ENCODE assay signal across 7 cellular contexts in the genomic region with DNA sequence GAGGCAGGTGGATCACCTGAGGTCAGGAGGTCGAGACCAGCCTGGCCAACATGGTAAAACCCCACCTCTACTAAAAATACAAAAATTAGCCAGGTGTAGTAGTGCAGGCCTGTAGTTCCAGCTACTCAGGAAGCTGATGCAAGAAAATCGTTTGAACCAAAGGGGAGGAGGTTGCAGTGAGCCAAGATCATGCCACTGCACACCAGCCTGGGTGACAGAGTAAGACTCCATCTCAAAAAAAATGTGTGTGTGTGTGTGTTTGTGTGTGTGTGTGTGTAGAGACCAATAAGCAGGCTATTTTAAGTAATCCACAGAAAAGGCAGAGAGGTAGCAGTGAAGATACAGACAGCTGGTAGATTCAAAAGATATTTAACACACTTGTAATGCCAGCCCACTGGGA. TPM values are rescaled to one million over a fixed set of nuclear protein-coding genes. Genes with fewer than 3 reads are reported as not detected.
A peak's percentile ranks its signal among the peaks of the same experiment; 100 is the strongest.
DNase-seq lines count a peak whose midpoint lies in the region; ATAC-seq and TF ChIP-seq lines count a peak whose summit lies in the region.
"Not testable (repeated sequence)": the region's sequence is repeated elsewhere in the genome, so short reads cannot be mapped to it uniquely, and the experiment has no call there.

No MANE protein-coding gene starts in this region.

- peaks cover 29 to 41% of the 10 kb centered on the region in 2 experiments for H3K36me3 ChIP-seq in HEK293 (ENCODE audit: control insufficient read depth in 2 of 2, insufficient read depth in 1 of 2, low read length in 2 of 2)
- H3K36me3 ChIP-seq in OCI-LY7 (ENCODE audit: insufficient read depth, low read length), result peaks cover 54% of the 10 kb centered on the region

- not testable (repeated sequence) for H3K4me2 ChIP-seq in OCI-LY7 (ENCODE audit: low read length)

- not testable (repeated sequence) for H3K4me1 ChIP-seq in HEK293 (ENCODE audit: control insufficient read depth, insufficient read depth, low read length)
- H3K4me1 ChIP-seq in OCI-LY7 (ENCODE audit: insufficient read depth, low read length, poor library complexity, severe bottlenecking), result peaks cover 14% of the 10 kb centered on the region

- not testable (repeated sequence) for H3K9me3 Mint-ChIP-seq in activated CD8-positive, alpha-beta memory T cell treated with anti-CD3 and anti-CD28 coated beads, Interleukin-2, amount 10 ng/mL, durations not matched to agents 7 days and 5 days (ENCODE audit: low read depth); activated naive CD4-positive, alpha-beta T cell treated with anti-CD3 and anti-CD28 coated beads, Interleukin-2, amount 50 U/mL, for 24 hours; memory B cell; stimulated activated naive CD8-positive, alpha-beta T cell treated with anti-CD3 and anti-CD28 coated beads, Interleukin-15, Interleukin-2, amounts not matched to agents 100 ng/mL and 50 ng/mL, for 24 hours

- peaks cover 31% of the 10 kb centered on the region for H3K36me3 Mint-ChIP-seq in activated CD8-positive, alpha-beta memory T cell treated with anti-CD3 and anti-CD28 coated beads, Interleukin-2, amount 10 ng/mL, durations not matched to agents 7 days and 5 days
- H3K36me3 Mint-ChIP-seq in activated naive CD4-positive, alpha-beta T cell treated with anti-CD3 and anti-CD28 coated beads, Interleukin-2, amount 50 U/mL, for 24 hours, result not testable (repeated sequence)
- peaks cover 24% of the 10 kb centered on the region for H3K36me3 Mint-ChIP-seq in memory B cell
- H3K36me3 Mint-ChIP-seq in stimulated activated naive CD8-positive, alpha-beta T cell treated with anti-CD3 and anti-CD28 coated beads, Interleukin-15, Interleukin-2, amounts not matched to agents 100 ng/mL and 50 ng/mL, for 24 hours (ENCODE audit: low read depth), result peaks cover 42% of the 10 kb centered on the region

- H3K9me3 ChIP-seq in HEK293 (ENCODE audit: control insufficient read depth, insufficient read depth, low read depth, low read length); OCI-LY7 (ENCODE audit: low read length): not testable (repeated sequence)

- H3K4me1 Mint-ChIP-seq in activated CD8-positive, alpha-beta memory T cell treated with anti-CD3 and anti-CD28 coated beads, Interleukin-2, amount 10 ng/mL, durations not matched to agents 7 days and 5 days, result peaks cover 27% of the 10 kb centered on the region
- H3K4me1 Mint-ChIP-seq in activated naive CD4-positive, alpha-beta T cell treated with anti-CD3 and anti-CD28 coated beads, Interleukin-2, amount 50 U/mL, for 24 hours, result peaks cover 23% of the 10 kb centered on the region
- H3K4me1 Mint-ChIP-seq in memory B cell, result peaks cover 11% of the 10 kb centered on the region
- H3K4me1 Mint-ChIP-seq in stimulated activated naive CD8-positive, alpha-beta T cell treated with anti-CD3 and anti-CD28 coated beads, Interleukin-15, Interleukin-2, amounts not matched to agents 100 ng/mL and 50 ng/mL, for 24 hours (ENCODE audit: low read depth), result peaks cover 27% of the 10 kb centered on the region

- DNase-seq in OCI-LY7 (ENCODE audit: low spot score), result peak; percentile 41
- peak; percentile 48 for DNase-seq in activated CD8-positive, alpha-beta memory T cell treated with anti-CD3 and anti-CD28 coated beads, Interleukin-2, amount 10 ng/mL, durations not matched to agents 7 days and 5 days
- DNase-seq in memory B cell (ENCODE audit: low spot score in 2 of 2), result not testable (repeated sequence)

- H2AFZ ChIP-seq in OCI-LY7 (ENCODE audit: low read length), result not testable (repeated sequence)

- POLR2A ChIA-PET in HEK293 (lab: Yijun Ruan, JAX), result not testable (repeated sequence)
- POLR2A ChIA-PET in OCI-LY7 (lab: Charles Lee), result interaction anchor here (0.7 kb wide), 1 partner anchor 52 kb away, joined by 4 read pairs; no protein-coding TSS in a partner anchor

- H3K79me2 ChIP-seq in OCI-LY7 (ENCODE audit: insufficient read depth, low read depth, low read length), result not testable (repeated sequence)

- H3K4me3 Mint-ChIP-seq in activated CD8-positive, alpha-beta memory T cell treated with anti-CD3 and anti-CD28 coated beads, Interleukin-2, amount 10 ng/mL, durations not matched to agents 7 days and 5 days; memory B cell: not testable (repeated sequence)
- peak overlapping the region; percentile 20 for H3K4me3 Mint-ChIP-seq in activated naive CD4-positive, alpha-beta T cell treated with anti-CD3 and anti-CD28 coated beads, Interleukin-2, amount 50 U/mL, for 24 hours
- peak overlapping the region; percentile 8 for H3K4me3 Mint-ChIP-seq in stimulated activated naive CD8-positive, alpha-beta T cell treated with anti-CD3 and anti-CD28 coated beads, Interleukin-15, Interleukin-2, amounts not matched to agents 100 ng/mL and 50 ng/mL, for 24 hours

- not testable (repeated sequence) for H3K4me3 ChIP-seq in HEK293 (ENCODE audit: low read depth, low read length); OCI-LY7 (ENCODE audit: low read depth, low read length, poor library complexity, severe bottlenecking)

- ATAC-seq in activated CD4-positive, CD25-positive, alpha-beta regulatory T cell treated with anti-CD3 and anti-CD28 coated beads, Interleukin-2, amount 50 U/mL, for 24 hours, result peak; percentile 58 to 60
- ATAC-seq in activated CD8-positive, alpha-beta memory T cell treated with anti-CD3 and anti-CD28 coated beads, Interleukin-2, amount 10 ng/mL, durations not matched to agents 7 days and 5 days, result peak; percentile 64
- ATAC-seq in memory B cell (ENCODE audit: low read depth), result not testable (repeated sequence)

- not testable (repeated sequence) for TF ChIP-seq CTCF in HEK293 (tag by site-specific recombination; IDR thresholded peaks at IDR 0.05); OCI-LY7 (conservative IDR thresholded peaks at IDR 0.05; ENCODE audit: low read length)

- H3K27ac ChIP-seq in HEK293 (ENCODE audit: extremely low read depth, low read depth, low read length), result not testable (repeated sequence)
- peak overlapping the region; percentile 46 for H3K27ac ChIP-seq in OCI-LY7 (ENCODE audit: low read depth, low read length, poor library complexity, severe bottlenecking)

- peak overlapping the region; percentile 88 for H3K27ac Mint-ChIP-seq in activated CD8-positive, alpha-beta memory T cell treated with anti-CD3 and anti-CD28 coated beads, Interleukin-2, amount 10 ng/mL, durations not matched to agents 7 days and 5 days
- H3K27ac Mint-ChIP-seq in activated naive CD4-positive, alpha-beta T cell treated with anti-CD3 and anti-CD28 coated beads, Interleukin-2, amount 50 U/mL, for 24 hours, result peak overlapping the region; percentile 95
- peak overlapping the region; percentile 55 for H3K27ac Mint-ChIP-seq in memory B cell
- peak overlapping the region; percentile 80 for H3K27ac Mint-ChIP-seq in stimulated activated naive CD8-positive, alpha-beta T cell treated with anti-CD3 and anti-CD28 coated beads, Interleukin-15, Interleukin-2, amounts not matched to agents 100 ng/mL and 50 ng/mL, for 24 hours

- not testable (repeated sequence) for H3K27me3 Mint-ChIP-seq in activated CD8-positive, alpha-beta memory T cell treated with anti-CD3 and anti-CD28 coated beads, Interleukin-2, amount 10 ng/mL, durations not matched to agents 7 days and 5 days; activated naive CD4-positive, alpha-beta T cell treated with anti-CD3 and anti-CD28 coated beads, Interleukin-2, amount 50 U/mL, for 24 hours; memory B cell; stimulated activated naive CD8-positive, alpha-beta T cell treated with anti-CD3 and anti-CD28 coated beads, Interleukin-15, Interleukin-2, amounts not matched to agents 100 ng/mL and 50 ng/mL, for 24 hours

- H3K9me2 ChIP-seq in OCI-LY7 (ENCODE audit: insufficient read depth, low read length), result not testable (repeated sequence)

- BruUV-seq in OCI-LY7 (replicated peaks; lab: Mats Ljungman, UMichigan), result not testable (repeated sequence)

- intact Hi-C loops in OCI-LY7 (cut with micrococcal nuclease; ENCODE audit: unreplicated experiment), result not testable (repeated sequence)

- not testable (repeated sequence) for H4K20me1 ChIP-seq in OCI-LY7 (ENCODE audit: insufficient read depth, low read length)

- CTCF ChIA-PET in HEK293 (lab: Yijun Ruan, JAX) (interaction anchor here (0.6 kb wide), 1 partner anchor 1576 kb away, joined by 5 read pairs; no protein-coding TSS in a partner anchor), OCI-LY7 (lab: Charles Lee; ENCODE audit: unreplicated experiment) (interaction anchor here (0.5 kb wide), 1 partner anchor 8 kb away, joined by 3 read pairs; no protein-coding TSS in a partner anchor)
- CTCF ChIA-PET in activated CD8-positive, alpha-beta memory T cell treated with anti-CD3 and anti-CD28 coated beads, Interleukin-2, amount 10 ng/mL, durations not matched to agents 7 days and 5 days (lab: Charles Lee), result interaction anchor here (0.5 to 1.0 kb wide), 2 partner anchors 22 to 467 kb away, joined by 3 to 4 read pairs; no protein-coding TSS in a partner anchor

RNA-seq across cellular contexts. Expression of a gene that starts 7.3 kb away (rescaled TPM):
- 48.4 and 68.0 TPM in 2 replicates for total RNA-seq in OCI-LY7 (2014; rRNA removed; shearing (Covaris generic))
- 84.7 and 92.8 TPM in 2 replicates for total RNA-seq in OCI-LY7 (2022)
- 10 to 100 TPM; 61.4 to 67.6 TPM for total RNA-seq in activated CD8-positive, alpha-beta memory T cell treated with anti-CD3 and anti-CD28 coated beads, Interleukin-2, amount 10 ng/mL, durations not matched to agents 7 days and 5 days

RNA-seq across cellular contexts. Expression of a gene that starts 7.5 kb away (rescaled TPM):
- 19.3 and 27.1 TPM in 2 replicates for total RNA-seq in OCI-LY7 (2014; rRNA removed; shearing (Covaris generic))
- total RNA-seq in OCI-LY7 (2022), result 51.5 and 59.9 TPM in 2 replicates
- 10 to 100 TPM; 34.9 to 36.8 TPM for total RNA-seq in activated CD8-positive, alpha-beta memory T cell treated with anti-CD3 and anti-CD28 coated beads, Interleukin-2, amount 10 ng/mL, durations not matched to agents 7 days and 5 days
